In the genomic region with DNA sequence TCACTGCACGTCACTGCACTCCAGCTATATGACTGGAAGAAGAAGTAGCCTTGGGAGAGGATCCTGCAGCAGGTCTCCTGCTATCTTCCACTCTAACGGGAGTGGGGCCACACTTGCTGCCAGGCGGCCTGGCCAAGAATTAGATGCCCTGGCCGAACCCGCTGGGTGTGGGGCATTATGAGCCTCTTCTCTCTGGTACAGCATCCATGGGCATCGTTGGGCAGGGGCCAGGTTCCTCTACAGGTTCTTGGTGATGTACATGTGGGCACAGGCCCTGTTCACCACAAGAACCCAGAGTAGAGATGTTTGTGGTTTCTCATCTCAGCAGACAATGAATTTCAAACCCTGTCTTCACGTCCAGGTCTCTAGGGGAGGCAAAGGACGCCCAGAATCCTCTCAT, we compare ENCODE assay signal across 18 cellular contexts.
"Had no signal": no experiment of that assay in that cellular context is flagged by ENCODE, and none has a peak within 500 bp of the region (broad histone marks: within the 10 kb centered on the region; RNA-seq: fewer than 3 reads in every experiment).

No MANE protein-coding gene starts in this region.

- H3K4me1 ChIP-seq: left ventricle myocardium inferior, parathyroid adenoma, psoas muscle, sigmoid colon, spleen, tibial nerve, uterus had no signal

- ATAC-seq: naive thymus-derived CD4-positive, alpha-beta T cell; natural killer cell treated with Interleukin-12 subunit alpha and Interleukin-12 subunit beta and Interleukin-15 and Interleukin-18, amount 100 ng/mL, for 72 hours; psoas muscle; stimulated activated effector memory CD8-positive, alpha-beta T cell treated with anti-CD3 and anti-CD28 coated beads, Interleukin-12 subunit alpha, Interleukin-12 subunit beta, amount 100 ng/mL, for 72 hours; stimulated activated naive CD8-positive, alpha-beta T cell treated with anti-CD3 and anti-CD28 coated beads, Interleukin-15, amount 100 ng/mL, for 72 hours had no signal

- H3K9me3 Mint-ChIP-seq: memory B cell; naive thymus-derived CD4-positive, alpha-beta T cell; natural killer cell treated with Interleukin-12 subunit alpha and Interleukin-12 subunit beta and Interleukin-15 and Interleukin-18, amount 100 ng/mL, for 72 hours; stimulated activated effector memory CD8-positive, alpha-beta T cell treated with anti-CD3 and anti-CD28 coated beads, Interleukin-12 subunit alpha, Interleukin-12 subunit beta, amount 100 ng/mL, for 72 hours; stimulated activated naive CD8-positive, alpha-beta T cell treated with anti-CD3 and anti-CD28 coated beads, Interleukin-15, amount 100 ng/mL, for 72 hours; type B pancreatic cell had no signal

- H3K4me1 Mint-ChIP-seq: memory B cell; naive thymus-derived CD4-positive, alpha-beta T cell; stimulated activated effector memory CD8-positive, alpha-beta T cell treated with anti-CD3 and anti-CD28 coated beads, Interleukin-12 subunit alpha, Interleukin-12 subunit beta, amount 100 ng/mL, for 72 hours; stimulated activated naive CD8-positive, alpha-beta T cell treated with anti-CD3 and anti-CD28 coated beads, Interleukin-15, amount 100 ng/mL, for 72 hours had no signal

- H3K27ac Mint-ChIP-seq: memory B cell; naive thymus-derived CD4-positive, alpha-beta T cell; natural killer cell treated with Interleukin-12 subunit alpha and Interleukin-12 subunit beta and Interleukin-15 and Interleukin-18, amount 100 ng/mL, for 72 hours; stimulated activated effector memory CD8-positive, alpha-beta T cell treated with anti-CD3 and anti-CD28 coated beads, Interleukin-12 subunit alpha, Interleukin-12 subunit beta, amount 100 ng/mL, for 72 hours; stimulated activated naive CD8-positive, alpha-beta T cell treated with anti-CD3 and anti-CD28 coated beads, Interleukin-15, amount 100 ng/mL, for 72 hours; type B pancreatic cell had no signal

- H3K27ac ChIP-seq: left ventricle myocardium inferior, parathyroid adenoma, psoas muscle, sigmoid colon, spleen, tibial nerve, uterus had no signal

- H3K27me3 ChIP-seq: tibial nerve, uterus had no signal

- H3K4me3 ChIP-seq: left ventricle myocardium inferior, lung, mucosa of descending colon, psoas muscle, sigmoid colon, spleen, tibial nerve, uterus had no signal

- H3K4me3 Mint-ChIP-seq: memory B cell; naive thymus-derived CD4-positive, alpha-beta T cell; natural killer cell treated with Interleukin-12 subunit alpha and Interleukin-12 subunit beta and Interleukin-15 and Interleukin-18, amount 100 ng/mL, for 72 hours; stimulated activated effector memory CD8-positive, alpha-beta T cell treated with anti-CD3 and anti-CD28 coated beads, Interleukin-12 subunit alpha, Interleukin-12 subunit beta, amount 100 ng/mL, for 72 hours; stimulated activated naive CD8-positive, alpha-beta T cell treated with anti-CD3 and anti-CD28 coated beads, Interleukin-15, amount 100 ng/mL, for 72 hours; type B pancreatic cell had no signal

- H3K36me3 ChIP-seq: left ventricle myocardium inferior, sigmoid colon, spleen, tibial nerve, uterus had no signal

- FAIRE-seq: small intestine had no signal

- H3K36me3 Mint-ChIP-seq: memory B cell; naive thymus-derived CD4-positive, alpha-beta T cell; natural killer cell treated with Interleukin-12 subunit alpha and Interleukin-12 subunit beta and Interleukin-15 and Interleukin-18, amount 100 ng/mL, for 72 hours; stimulated activated effector memory CD8-positive, alpha-beta T cell treated with anti-CD3 and anti-CD28 coated beads, Interleukin-12 subunit alpha, Interleukin-12 subunit beta, amount 100 ng/mL, for 72 hours; type B pancreatic cell had no signal

- H3K9ac ChIP-seq: parathyroid adenoma had no signal

- H3K9me3 ChIP-seq: left ventricle myocardium inferior, mucosa of descending colon, psoas muscle, sigmoid colon, spleen, tibial nerve, uterus had no signal

- DNase-seq: left ventricle myocardium inferior; mucosa of descending colon; naive thymus-derived CD4-positive, alpha-beta T cell; psoas muscle; sigmoid colon; small intestine; spleen; stimulated activated CD4-positive, alpha-beta T cell treated with anti-CD3 and anti-CD28 coated beads, Interleukin-4, amount 100 ng/mL, for 24 hours; stimulated activated naive CD4-positive, alpha-beta T cell treated with Interleukin-2 at 50 U/mL for 16 hours; stimulated activated naive CD8-positive, alpha-beta T cell treated with anti-CD3 and anti-CD28 coated beads, Interleukin-15, amount 100 ng/mL, for 72 hours; uterus had no signal
